Comparison of ENCODE assay signal across 8 cellular contexts in genomic region chr17:32518856-32519768, GRCh38. TPM values are rescaled to one million over a fixed set of nuclear protein-coding genes. Genes with fewer than 3 reads are reported as not detected.
A peak's percentile ranks its signal among the peaks of the same experiment; 100 is the strongest.
DNase-seq lines count a peak whose midpoint lies in the region; TF ChIP-seq lines count a peak whose summit lies in the region.

No MANE protein-coding gene starts in this region.

- H3K9me3 ChIP-seq in H9 (ENCODE audit: control insufficient read depth, low read depth, low read length) (no peaks in the 10 kb centered on the region), OCI-LY1 (ENCODE audit: low read length) (no peaks in the 10 kb centered on the region)

- no peaks in the 10 kb centered on the region for H3K36me3 ChIP-seq in OCI-LY1 (ENCODE audit: insufficient read depth, low read length)

- H3K27me3 ChIP-seq in H9 (ENCODE audit: insufficient read depth, low read length) (no peaks in the 10 kb centered on the region), OCI-LY1 (ENCODE audit: insufficient read depth, low read length) (peaks cover 5% of the 10 kb centered on the region; the same call in 1 of the 2 replicates)

- H4K20me1 ChIP-seq in H9 (ENCODE audit: control insufficient read depth, insufficient read depth, insufficient read length) (no peaks in the 10 kb centered on the region), OCI-LY1 (ENCODE audit: insufficient read depth, low read length) (no peaks in the 10 kb centered on the region)

- DNase-seq in ACHN: peak; percentile 26
- DNase-seq in H9: peak; percentile 94
- DNase-seq in activated gamma-delta T cell treated with anti-CD3 and anti-CD28 coated beads, Interleukin-2, amount 50 U/mL, for 16 hours (ENCODE audit: low read depth): peak; percentile 45
- peak; percentile 55 for DNase-seq in germinal center (ENCODE audit: low spot score)
- peak in 8 of 10 donors; percentile 35 to 93 (median 61) for DNase-seq in posterior cingulate gyrus
- no peak for DNase-seq in NOMO-1 (lab: John Stamatoyannopoulos, UW; ENCODE audit: unreplicated experiment in 2 of 2)
- no peak for DNase-seq in NCI-H187 (lab: John Stamatoyannopoulos, UW)

- H3K18ac ChIP-seq in H9 (ENCODE audit: insufficient read length, low read depth, low read length): peak overlapping the region; percentile 78

- H3T11ph ChIP-seq in H9 (ENCODE audit: low read length): no peak overlapping the region

- H3K27ac ChIP-seq in H9 (ENCODE audit: insufficient read length, low read depth, low read length) (no peak overlapping the region), OCI-LY1 (ENCODE audit: low read depth, low read length, poor library complexity, severe bottlenecking) (no peak overlapping the region)

- H3F3A ChIP-seq in OCI-LY1 (ENCODE audit: insufficient read depth, low read length): no peaks in the 10 kb centered on the region

- no peak overlapping the region for H2BK5ac ChIP-seq in H9 (ENCODE audit: insufficient read length, low read length)

- intact Hi-C loops in posterior cingulate gyrus (cut with DNase I): no loop called here

- H3K4me2 ChIP-seq in H9 (ENCODE audit: insufficient read depth, insufficient read length, low read length) (peak overlapping the region; percentile 57), OCI-LY1 (ENCODE audit: low read length) (peak overlapping the region; percentile 64)

- no peaks in the 10 kb centered on the region for H3K9me2 ChIP-seq in OCI-LY1 (ENCODE audit: low read depth, low read length)

- peaks cover 10% of the 10 kb centered on the region for H3K27me3 Mint-ChIP-seq in H9 (ENCODE audit: low read depth)

- peak overlapping the region; percentile 26 for H2BK12ac ChIP-seq in H9 (ENCODE audit: insufficient read length, low read depth, low read length)

- H2BK120ac ChIP-seq in H9 (ENCODE audit: low read depth, low read length, poor library complexity, severe bottlenecking): no peak overlapping the region

- H3K4me1 ChIP-seq in H9 (ENCODE audit: insufficient read depth, low read length) (peaks cover 22% of the 10 kb centered on the region; the same call in 1 of the 2 replicates), OCI-LY1 (ENCODE audit: insufficient read depth, low read length, severe bottlenecking) (peaks cover 25% of the 10 kb centered on the region)

- H3K4me3 Mint-ChIP-seq in H9: peak overlapping the region; percentile 65 to 78

- no peaks in the 10 kb centered on the region for H3K36me3 Mint-ChIP-seq in H9 (ENCODE audit: insufficient read depth in 1 of 3, low read depth in 3 of 3)

- H3K4me3 ChIP-seq in OCI-LY1 (ENCODE audit: low read depth, low read length, poor library complexity, severe bottlenecking): peak overlapping the region; percentile 43

- in situ Hi-C loops in ACHN (cut with HindIII; ENCODE audit: low pct_ligation_motif_present, low pct_unique_long_range_greater_than_20kb, low sequenced_read_pairs): no loop called here

- H3K79me2 ChIP-seq in H9 (ENCODE audit: insufficient read depth, low read length) (no peaks in the 10 kb centered on the region), OCI-LY1 (ENCODE audit: insufficient read depth, low read length) (no peaks in the 10 kb centered on the region)

- H3K9ac ChIP-seq in H9 (ENCODE audit: extremely low read depth, insufficient read length, low read length) (peak overlapping the region; percentile 69), OCI-LY1 (ENCODE audit: low read length) (no peak overlapping the region)

- H3K4ac ChIP-seq in H9 (ENCODE audit: low read depth, low read length): no peak overlapping the region

- H3K4me1 Mint-ChIP-seq in H9: peaks cover 74 to 80% of the 10 kb centered on the region in 2 experiments

- H4K5ac ChIP-seq in H9 (ENCODE audit: insufficient read length, low read depth, low read length): no peak overlapping the region

- H3K23me2 ChIP-seq in H9 (ENCODE audit: insufficient read length, low read depth, low read length, poor library complexity, severe bottlenecking): peaks cover 5% of the 10 kb centered on the region

- no peak overlapping the region for H4K91ac ChIP-seq in H9 (ENCODE audit: insufficient read length, low read depth, low read length)

- no peak overlapping the region for H2BK20ac ChIP-seq in H9 (ENCODE audit: low read depth, low read length, poor library complexity, severe bottlenecking)

- WGBS in H9 (ENCODE audit: extremely low coverage, insufficient read length, low lambda C conversion rate): no CpG with 5 or more reads among the region's 84 CpGs

- no peak for TF ChIP-seq CTCF in H9 (conservative IDR thresholded peaks at IDR 0.05)
- no peak for TF ChIP-seq CTCF in OCI-LY1 (IDR thresholded peaks at IDR 0.05; ENCODE audit: low read length)

- H3K14ac ChIP-seq in H9 (ENCODE audit: insufficient read depth, low read length): peak overlapping the region; percentile 84; the same call in 1 of the 2 replicates

- no peak overlapping the region for H4K8ac ChIP-seq in H9 (replicated peaks; ENCODE audit: insufficient read length, low read depth, low read length)

- H3K79me1 ChIP-seq in H9 (ENCODE audit: insufficient read depth, low read depth, low read length, poor library complexity, severe bottlenecking): no peaks in the 10 kb centered on the region

- H3K9me3 Mint-ChIP-seq in H9: no peaks in the 10 kb centered on the region

- H3K56ac ChIP-seq in H9 (ENCODE audit: insufficient read length, low read depth, low read length): no peak overlapping the region

- no peak overlapping the region for H2BK15ac ChIP-seq in H9 (ENCODE audit: low read depth, low read length)

- H2AFZ ChIP-seq in H9 (ENCODE audit: low read length) (no peak overlapping the region), OCI-LY1 (ENCODE audit: low read length) (no peak overlapping the region)

- no peak overlapping the region for H2AK5ac ChIP-seq in H9 (ENCODE audit: insufficient read length, low read length)

- peak overlapping the region; percentile 63 to 91 (median 90) for H3K27ac Mint-ChIP-seq in H9

- H3K23ac ChIP-seq in H9 (ENCODE audit: insufficient read length, low read depth, low read length): no peak overlapping the region

RNA-seq across cellular contexts. Expression of gene CDK5R1, which starts 32.3 kb away (rescaled TPM):
- total RNA-seq in H9 (2021): 10.4 and 11.4 TPM in 2 replicates

Comparison
In these comparisons a context has a peak if more than half of its experiments do, and no peak if none do; other contexts are left out.
1. DNase-seq: peak in ACHN (single experiment), H9 (single experiment), activated gamma-delta T cell treated with anti-CD3 and anti-CD28 coated beads, Interleukin-2, amount 50 U/mL, for 16 hours (single experiment), germinal center (single experiment) and posterior cingulate gyrus (8 of 10); none in NOMO-1 (0 of 2) and NCI-H187 (0 of 2).